2 cellular contexts compared by ENCODE assay signal in genomic region chr15:47206358-47206978, GRCh38.
TF ChIP-seq lines count a peak whose summit lies in the region.

No MANE protein-coding gene starts in this region.

TF ChIP-seq in GM23338, 12 proteins besides CTCF, POLR2A, EP300 and RAD21 (continued from another document):
- TF ChIP-seq REST (IDR thresholded peaks at IDR 0.05; ENCODE audit: unreplicated experiment) (no peak), ZNF462 (CRISPR knock-in tag; IDR thresholded peaks at IDR 0.05) (0 out of 2 replicates have a peak, but pooled peaks have one; percentile 2), JUNB (IDR thresholded peaks at IDR 0.05; ENCODE audit: unreplicated experiment) (no peak), NANOG (IDR thresholded peaks at IDR 0.05; ENCODE audit: borderline replicate concordance) (no peak)

TF ChIP-seq in WTC11, 78 proteins besides CTCF, POLR2A, EP300 and RAD21 (continued from another document):
- TF ChIP-seq FOXP4 (CRISPR knock-in tag; IDR thresholded peaks at IDR 0.05) (peak; percentile 44; the same call in 1 of the 2 replicates), ZMAT4 (CRISPR knock-in tag; IDR thresholded peaks at IDR 0.05) (no peak), PREB (CRISPR knock-in tag; IDR thresholded peaks at IDR 0.05; ENCODE audit: borderline replicate concordance) (no peak), USF1 (CRISPR knock-in tag; IDR thresholded peaks at IDR 0.05) (peak; percentile 31; the same call in 1 of the 2 replicates), ETV6 (CRISPR knock-in tag; IDR thresholded peaks at IDR 0.05) (no peak), ZNF219 (CRISPR knock-in tag; IDR thresholded peaks at IDR 0.05; ENCODE audit: borderline replicate concordance) (no peak), FOXJ3 (CRISPR knock-in tag; IDR thresholded peaks at IDR 0.05; ENCODE audit: borderline replicate concordance) (no peak), ZNF396 (CRISPR knock-in tag; IDR thresholded peaks at IDR 0.05; ENCODE audit: borderline replicate concordance) (no peak), OVOL2 (CRISPR knock-in tag; IDR thresholded peaks at IDR 0.05; ENCODE audit: borderline replicate concordance) (no peak), ZNF423 (CRISPR knock-in tag; IDR thresholded peaks at IDR 0.05) (no peak), TEAD1 (CRISPR knock-in tag; IDR thresholded peaks at IDR 0.05) (peak; percentile 33; the same call in 1 of the 2 replicates), ZNF281 (CRISPR knock-in tag; IDR thresholded peaks at IDR 0.05) (no peak), IRF1 (CRISPR knock-in tag; IDR thresholded peaks at IDR 0.05) (no peak), ZNF512 (CRISPR knock-in tag; IDR thresholded peaks at IDR 0.05; ENCODE audit: borderline replicate concordance) (no peak), ZNF138 (CRISPR knock-in tag; conservative IDR thresholded peaks at IDR 0.05) (no peak), ZNF416 (CRISPR knock-in tag; IDR thresholded peaks at IDR 0.05) (no peak), NFYB (CRISPR knock-in tag; conservative IDR thresholded peaks at IDR 0.05; ENCODE audit: low read depth) (no peak), USF2 (CRISPR knock-in tag; IDR thresholded peaks at IDR 0.05) (peak; percentile 59), SP1 (CRISPR knock-in tag; conservative IDR thresholded peaks at IDR 0.05) (no peak), NR2C2 (CRISPR knock-in tag; IDR thresholded peaks at IDR 0.05) (no peak), GTF2I (CRISPR knock-in tag; conservative IDR thresholded peaks at IDR 0.05) (no peak), FOXP1 (CRISPR knock-in tag; IDR thresholded peaks at IDR 0.05; ENCODE audit: borderline replicate concordance) (no peak)
